8 cellular contexts compared by ENCODE assay signal in genomic region chr10:47461261-47461687, GRCh38. TPM values are rescaled to one million over a fixed set of nuclear protein-coding genes. Genes with fewer than 3 reads are reported as not detected.
A peak's percentile ranks its signal among the peaks of the same experiment; 100 is the strongest.
DNase-seq lines count a peak whose midpoint lies in the region; ATAC-seq and TF ChIP-seq lines count a peak whose summit lies in the region.
"Not testable (repeated sequence)": the region's sequence is repeated elsewhere in the genome, so short reads cannot be mapped to it uniquely, and the experiment has no call there.

No MANE protein-coding gene starts in this region.

- not testable (repeated sequence) for H3K36me3 ChIP-seq in breast epithelium, heart right ventricle, stomach

- H3K36me3 Mint-ChIP-seq in WTC11; nephron (ENCODE audit: low read depth): not testable (repeated sequence)

- intact Hi-C loops in breast epithelium (cut with DNase I; ENCODE audit: low total_unique reads); heart right ventricle (cut with DNase I); stomach (cut with DNase I; ENCODE audit: low total_unique reads): not testable (repeated sequence)

- not testable (repeated sequence) for H3K27me3 Mint-ChIP-seq in WTC11 (ENCODE audit: low read depth); nephron (ENCODE audit: low read depth)

- not testable (repeated sequence) for H3K9me3 ChIP-seq in breast epithelium, heart right ventricle, stomach

- TF ChIP-seq POLR2A in breast epithelium (IDR thresholded peaks at IDR 0.05); stomach (IDR thresholded peaks at IDR 0.05): not testable (repeated sequence)

- H3K27me3 ChIP-seq in breast epithelium, heart right ventricle, stomach: not testable (repeated sequence)

- TF ChIP-seq EP300 in stomach (IDR thresholded peaks at IDR 0.05), result not testable (repeated sequence)

- H3K4me3 ChIP-seq in breast epithelium, result peak overlapping the region in 2 of 3 donors; percentile 26 to 56
- peak overlapping the region in 6 of 10 donors; percentile 10 to 39 (median 18) for H3K4me3 ChIP-seq in heart right ventricle
- H3K4me3 ChIP-seq in stomach, result peak overlapping the region in 2 of 4 donors; percentile 18 to 35

- CTCF ChIA-PET in WTC11 (lab: Charles Lee), result not testable (repeated sequence)

- not testable (repeated sequence) for H3K4me1 ChIP-seq in breast epithelium, heart right ventricle, stomach

- peak; percentile 63 for ATAC-seq in HG02678 (IDR thresholded peaks at IDR 0.05; ENCODE audit: unreplicated experiment)
- peak; percentile 76 for ATAC-seq in WTC11
- ATAC-seq in heart right ventricle, result peak; percentile 86 to 93 (median 90)

- not testable (repeated sequence) for H3K27ac Mint-ChIP-seq in WTC11
- H3K27ac Mint-ChIP-seq in nephron, result peak overlapping the region in 2 of 3 experiments; percentile 55 to 87

- peak; percentile 0 for DNase-seq in DMS 273 treated with DMSO at 0.1 percent for 48 hours (lab: John Stamatoyannopoulos, UW)
- peak; percentile 11 for DNase-seq in NCI-H2227 (lab: John Stamatoyannopoulos, UW; ENCODE audit: unreplicated experiment)
- peak; percentile 32 for DNase-seq in WTC11 (ENCODE audit: low spot score)
- peak in 1 of 2 donors; percentile 28 for DNase-seq in breast epithelium (ENCODE audit: low spot score in 2 of 2)
- peak; percentile 31 to 48 for DNase-seq in heart right ventricle
- peak; percentile 56 for DNase-seq in stomach

- POLR2A ChIA-PET in WTC11 (lab: Charles Lee), result not testable (repeated sequence)

- not testable (repeated sequence) for H3K4me1 Mint-ChIP-seq in WTC11
- peaks cover 13% of the 10 kb centered on the region for H3K4me1 Mint-ChIP-seq in nephron

- H3K9me3 Mint-ChIP-seq in WTC11, nephron: not testable (repeated sequence)

- not testable (repeated sequence) for TF ChIP-seq CTCF in WTC11 (IDR thresholded peaks at IDR 0.05); breast epithelium (IDR thresholded peaks at IDR 0.05)
- TF ChIP-seq CTCF in heart right ventricle (IDR thresholded peaks at IDR 0.05) (peak in 7 of 9 donors; percentile 26 to 49 (median 38)), nephron (IDR thresholded peaks at IDR 0.05; ENCODE audit: unreplicated experiment in 3 of 3) (peak; percentile 38 to 47 (median 43)), stomach (IDR thresholded peaks at IDR 0.05) (peak in 1 of 7 experiments; percentile 23)

- 2 to 4% methylated on average over 26 to 28 of the region's 37 CpGs for WGBS in heart right ventricle, 2 donors
- WGBS in stomach, 5 donors, result 1 to 2% (median 1%) methylated on average over 13 to 23 of the region's 37 CpGs; no CpG with 5 or more reads in 1 of the 5 donors

- H3K4me3 Mint-ChIP-seq in WTC11, result peak overlapping the region; percentile 53
- H3K4me3 Mint-ChIP-seq in nephron, result peak overlapping the region; percentile 64 to 74 (median 69)

- not testable (repeated sequence) for H3K27ac ChIP-seq in breast epithelium, heart right ventricle, stomach

RNA-seq across cellular contexts. Expression of gene ANXA8, which starts 22.6 kb away (rescaled TPM):
- total RNA-seq in WTC11 (2021) (0.18 to 0.20 TPM in 2 of 3 replicates, not detected in the other), breast epithelium (10 to 100 TPM in 1 of 3 donors, 1 to 10 TPM in 1, not detected in 1; 4.9 to 29.4 TPM), heart right ventricle (1 to 10 TPM in 1 of 10 donors, under 1 TPM in 2, not detected in 7; 0.37 to 1.2 (median 0.44) TPM), stomach (1 to 10 TPM in 1 of 5 donors, not detected in 4; 4.8 TPM)
- polyA plus RNA-seq in heart right ventricle (under 1 TPM in 1 of 2 donors, not detected in 1; 0.09 TPM), stomach (10 to 100 TPM in 1 of 3 donors, under 1 TPM in 2; 0.37 to 77.4 (median 0.61) TPM)

RNA-seq across cellular contexts. Expression of gene FAM25G, which starts 30.2 kb away (rescaled TPM):
- total RNA-seq in WTC11 (2021) (not detected in 3 replicates), breast epithelium (not detected), heart right ventricle (not detected), stomach (not detected)
- polyA plus RNA-seq in heart right ventricle (not detected), stomach (not detected)
